ENCODE assay signal across 19 cellular contexts in the genomic region with DNA sequence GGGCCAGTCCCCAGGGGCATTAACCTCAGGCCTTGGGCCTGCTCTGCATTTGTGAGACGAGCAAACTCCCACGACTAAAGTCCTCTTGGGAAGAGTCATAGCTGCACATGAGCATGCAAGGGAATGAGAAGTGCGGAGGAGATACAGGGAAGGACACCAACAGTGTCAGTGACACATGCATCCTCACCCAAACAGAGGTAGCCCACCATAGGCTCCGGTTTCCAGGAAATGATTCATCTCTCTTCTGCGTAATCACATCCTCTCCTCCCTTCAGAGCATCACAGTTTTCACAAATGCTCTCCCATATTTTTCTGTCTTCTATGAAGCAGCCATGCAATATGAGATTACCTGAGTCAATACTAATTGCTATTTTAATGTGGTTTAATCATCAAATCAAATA.
DNase-seq lines count a peak whose midpoint lies in the region; ATAC-seq and TF ChIP-seq lines count a peak whose summit lies in the region.
"Had no signal": no experiment of that assay in that cellular context is flagged by ENCODE, and none has a peak within 500 bp of the region (broad histone marks: within the 10 kb centered on the region; RNA-seq: fewer than 3 reads in every experiment).

No MANE protein-coding gene starts in this region.

- H3K27me3 ChIP-seq in mesenchymal stem cell (ENCODE audit: control insufficient read depth in 1 of 2, insufficient read depth in 1 of 2, low read length in 2 of 2) (no peaks in the 10 kb centered on the region), colonic mucosa (no peaks in the 10 kb centered on the region)
- H3K27me3 ChIP-seq in CD8-positive, alpha-beta memory T cell (ENCODE audit: insufficient read depth, low read length, poor library complexity, severe bottlenecking), result no peaks in the 10 kb centered on the region
- H3K27me3 ChIP-seq in effector memory CD4-positive, alpha-beta T cell (replicated peaks; ENCODE audit: control insufficient read depth, insufficient read depth, low read length, poor library complexity, severe bottlenecking), result no peaks in the 10 kb centered on the region
- H3K27me3 ChIP-seq: Peyer's patch had no signal

- H3K18ac ChIP-seq in mesenchymal stem cell (ENCODE audit: low read depth in 1 of 2, low read length in 2 of 2), result no peak overlapping the region

- no peaks in the 10 kb centered on the region for H3K36me3 Mint-ChIP-seq in CD8-positive, alpha-beta memory T cell
- no peaks in the 10 kb centered on the region for H3K36me3 Mint-ChIP-seq in stimulated activated naive B cell treated with anti-CD40 and anti-IgM and Interleukin-4, amounts not matched to agents 10 μg/mL and 1 μg/mL and 100 μg/mL, for 72 hours
- H3K36me3 Mint-ChIP-seq: CD14-positive monocyte, IgD-negative memory B cell had no signal

- H3K9ac ChIP-seq in mesenchymal stem cell (ENCODE audit: low read length) (no peak overlapping the region), colonic mucosa (ENCODE audit: low read depth in 2 of 2, low read length in 2 of 2) (no peak overlapping the region)
- H3K9ac ChIP-seq: SK-N-SH had no signal

- intact Hi-C loops in colonic mucosa (cut with DNase I), result no loop called here

- no peak overlapping the region for H2BK15ac ChIP-seq in mesenchymal stem cell (ENCODE audit: low read depth, poor library complexity, severe bottlenecking)

- H3K27me3 Mint-ChIP-seq in CD8-positive, alpha-beta memory T cell, result no peaks in the 10 kb centered on the region
- no peaks in the 10 kb centered on the region for H3K27me3 Mint-ChIP-seq in stimulated activated naive B cell treated with anti-CD40 and anti-IgM and Interleukin-4, amounts not matched to agents 10 μg/mL and 1 μg/mL and 100 μg/mL, for 72 hours

- no peak overlapping the region for H2AK5ac ChIP-seq in mesenchymal stem cell (ENCODE audit: low read length, severe bottlenecking)

- H3K23ac ChIP-seq in mesenchymal stem cell (ENCODE audit: low read length in 2 of 2), result no peak overlapping the region

- H3K36me3 ChIP-seq in mesenchymal stem cell (ENCODE audit: control insufficient read depth in 1 of 2, insufficient read depth in 2 of 2, low read depth in 1 of 2, low read length in 2 of 2), result no peaks in the 10 kb centered on the region
- H3K36me3 ChIP-seq in CD8-positive, alpha-beta memory T cell (ENCODE audit: insufficient read depth, low read length), result no peaks in the 10 kb centered on the region
- no peaks in the 10 kb centered on the region for H3K36me3 ChIP-seq in colonic mucosa
- H3K36me3 ChIP-seq in effector memory CD4-positive, alpha-beta T cell (ENCODE audit: control insufficient read depth, insufficient read depth, low read length), result no peaks in the 10 kb centered on the region
- H3K36me3 ChIP-seq: Peyer's patch had no signal

- no peak overlapping the region for H2AFZ ChIP-seq in mesenchymal stem cell (ENCODE audit: low read depth, low read length)

- no peak overlapping the region for H3K4me3 Mint-ChIP-seq in CD8-positive, alpha-beta memory T cell
- H3K4me3 Mint-ChIP-seq in stimulated activated naive B cell treated with anti-CD40 and anti-IgM and Interleukin-4, amounts not matched to agents 10 μg/mL and 1 μg/mL and 100 μg/mL, for 72 hours, result no peak overlapping the region
- H3K4me3 Mint-ChIP-seq: CD14-positive monocyte, IgD-negative memory B cell had no signal

- no peak overlapping the region for H2BK12ac ChIP-seq in mesenchymal stem cell (ENCODE audit: low read length in 2 of 2)

- H3K27ac Mint-ChIP-seq in CD8-positive, alpha-beta memory T cell, result no peak overlapping the region
- H3K27ac Mint-ChIP-seq in stimulated activated naive B cell treated with anti-CD40 and anti-IgM and Interleukin-4, amounts not matched to agents 10 μg/mL and 1 μg/mL and 100 μg/mL, for 72 hours, result no peak overlapping the region
- H3K27ac Mint-ChIP-seq: CD14-positive monocyte, IgD-negative memory B cell had no signal

- TF ChIP-seq CTCF in astrocyte of the spinal cord (IDR thresholded peaks at IDR 0.05; ENCODE audit: low read depth, low read length) (no peak), colonic mucosa (IDR thresholded peaks at IDR 0.05) (no peak)

- peak overlapping the region; percentile 50 for H4K91ac ChIP-seq in mesenchymal stem cell (ENCODE audit: low read length)

- no peak overlapping the region for H3K4me2 ChIP-seq in mesenchymal stem cell (ENCODE audit: low read length, poor library complexity, severe bottlenecking)
- H3K4me2 ChIP-seq: SK-N-SH had no signal

- H3K4me1 ChIP-seq in mesenchymal stem cell (ENCODE audit: control insufficient read depth, insufficient read depth, low read depth, low read length), result no peaks in the 10 kb centered on the region
- H3K4me1 ChIP-seq in CD8-positive, alpha-beta memory T cell (ENCODE audit: insufficient read depth, low read length), result no peaks in the 10 kb centered on the region
- H3K4me1 ChIP-seq in colonic mucosa, result no peaks in the 10 kb centered on the region
- no peaks in the 10 kb centered on the region for H3K4me1 ChIP-seq in effector memory CD4-positive, alpha-beta T cell (ENCODE audit: control insufficient read depth, insufficient read depth, low read length, poor library complexity, severe bottlenecking)
- H3K4me1 ChIP-seq: Peyer's patch had no signal

- H3K27ac ChIP-seq in mesenchymal stem cell (ENCODE audit: low read length, poor library complexity, severe bottlenecking) (no peak overlapping the region), colonic mucosa (no peak overlapping the region)
- no peak overlapping the region for H3K27ac ChIP-seq in CD8-positive, alpha-beta memory T cell (ENCODE audit: low read depth, low read length)
- no peak overlapping the region for H3K27ac ChIP-seq in effector memory CD4-positive, alpha-beta T cell (ENCODE audit: insufficient read depth, low read length, poor library complexity, severe bottlenecking)
- H3K27ac ChIP-seq: Peyer's patch had no signal

- no peaks in the 10 kb centered on the region for H3K79me1 ChIP-seq in mesenchymal stem cell (replicated peaks; ENCODE audit: low read length, poor library complexity, severe bottlenecking)

- CTCF ChIA-PET in CD8-positive, alpha-beta memory T cell (lab: Charles Lee), result no interaction called here

- no peak for ATAC-seq in stimulated activated naive B cell treated with anti-CD40 and anti-IgM and Interleukin-4, amounts not matched to agents 10 μg/mL and 1 μg/mL and 100 μg/mL, for 72 hours (replicated peaks)

- H2BK120ac ChIP-seq in mesenchymal stem cell (ENCODE audit: low read depth, low read length), result no peak overlapping the region

- H3K14ac ChIP-seq in mesenchymal stem cell (ENCODE audit: low read length in 2 of 2), result no peak overlapping the region

- WGBS in mesenchymal stem cell, result 51% methylated on average over 5 of the region's 5 CpGs

- no peak overlapping the region for H3K4ac ChIP-seq in mesenchymal stem cell (ENCODE audit: low read depth in 1 of 2, low read length in 2 of 2)

- no peaks in the 10 kb centered on the region for H3K4me1 Mint-ChIP-seq in CD8-positive, alpha-beta memory T cell
- no peaks in the 10 kb centered on the region for H3K4me1 Mint-ChIP-seq in stimulated activated naive B cell treated with anti-CD40 and anti-IgM and Interleukin-4, amounts not matched to agents 10 μg/mL and 1 μg/mL and 100 μg/mL, for 72 hours
- H3K4me1 Mint-ChIP-seq: CD14-positive monocyte, IgD-negative memory B cell had no signal

- peaks cover 3 to 33% (median 10%) of the 10 kb centered on the region in 5 donors for H3K9me3 Mint-ChIP-seq in CD8-positive, alpha-beta memory T cell
- peaks cover 4 to 8% of the 10 kb centered on the region in 2 donors for H3K9me3 Mint-ChIP-seq in stimulated activated naive B cell treated with anti-CD40 and anti-IgM and Interleukin-4, amounts not matched to agents 10 μg/mL and 1 μg/mL and 100 μg/mL, for 72 hours

- no peaks in the 10 kb centered on the region for H3K9me3 ChIP-seq in mesenchymal stem cell (ENCODE audit: control insufficient read depth, low read length)
- no peaks in the 10 kb centered on the region for H3K9me3 ChIP-seq in CD8-positive, alpha-beta memory T cell (ENCODE audit: low read length)
- H3K9me3 ChIP-seq in colonic mucosa, result no peaks in the 10 kb centered on the region
- H3K9me3 ChIP-seq in effector memory CD4-positive, alpha-beta T cell (ENCODE audit: control insufficient read depth, low read length), result no peaks in the 10 kb centered on the region
- H3K9me3 ChIP-seq: Peyer's patch had no signal

- no peak overlapping the region for H2BK5ac ChIP-seq in mesenchymal stem cell (ENCODE audit: low read depth, low read length, poor library complexity, severe bottlenecking)

- H4K8ac ChIP-seq in mesenchymal stem cell (ENCODE audit: low read length), result no peak overlapping the region

- POLR2A ChIA-PET in CD8-positive, alpha-beta memory T cell (lab: Charles Lee), result no interaction called here

- no peak overlapping the region for H3K4me3 ChIP-seq in astrocyte of the spinal cord (ENCODE audit: low read depth, low read length)
- H3K4me3 ChIP-seq in mesenchymal stem cell (ENCODE audit: insufficient read depth in 1 of 2, low read depth in 1 of 2, low read length in 2 of 2), result no peak overlapping the region
- H3K4me3 ChIP-seq in CD8-positive, alpha-beta memory T cell (ENCODE audit: low read length), result no peak overlapping the region
- H3K4me3 ChIP-seq in colonic mucosa, result no peak overlapping the region
- no peak overlapping the region for H3K4me3 ChIP-seq in effector memory CD4-positive, alpha-beta T cell (ENCODE audit: insufficient read depth, low read depth, low read length, poor library complexity, severe bottlenecking)
- H3K4me3 ChIP-seq: Peyer's patch had no signal

- in situ Hi-C loops in astrocyte of the spinal cord (cut with HindIII; ENCODE audit: low sequenced_read_pairs), result no loop called here

- DNase-seq in EH (ENCODE audit: low read depth), result peak; percentile 39
- DNase-seq in HT1080 (ENCODE audit: low read depth), result peak; percentile 88
- peak; percentile 29 for DNase-seq in astrocyte of the spinal cord (ENCODE audit: low read depth, low spot score)
- DNase-seq in mesenchymal stem cell, result peak; percentile 5
- DNase-seq in CD8-positive, alpha-beta memory T cell, result no peak
- no peak for DNase-seq in colonic mucosa
- DNase-seq in effector memory CD4-positive, alpha-beta T cell, result no peak
- no peak for DNase-seq in stimulated activated naive B cell treated with anti-CD40 and anti-IgM and Interleukin-4, amounts not matched to agents 10 μg/mL and 1 μg/mL and 100 μg/mL, for 72 hours
- DNase-seq: COR-L47, Kasumi-1, NCI-H1048, NCI-H2107, NCI-H2227 treated with DMSO at 0.1 percent for 48 hours, NCI-H524, Peyer's patch, SHP77, SK-N-SH had no signal

Comparison
In these comparisons a context has a peak if more than half of its experiments do, and no peak if none do; other contexts are left out.
1. DNase-seq: peak in EH (single experiment), HT1080 (single experiment), astrocyte of the spinal cord (single experiment) and mesenchymal stem cell (single experiment); none in CD8-positive, alpha-beta memory T cell (0 of 5), colonic mucosa (single experiment), effector memory CD4-positive, alpha-beta T cell (0 of 3) and stimulated activated naive B cell treated with anti-CD40 and anti-IgM and Interleukin-4, amounts not matched to agents 10 μg/mL and 1 μg/mL and 100 μg/mL, for 72 hours (single experiment).